10 cellular contexts compared by ENCODE assay signal in genomic region chr22:24985824-24986214, GRCh38. TPM values are rescaled to one million over a fixed set of nuclear protein-coding genes. Genes with fewer than 3 reads are reported as not detected.
DNase-seq lines count a peak whose midpoint lies in the region; ATAC-seq, FAIRE-seq and TF ChIP-seq lines count a peak whose summit lies in the region.
"Had no signal": no experiment of that assay in that cellular context is flagged by ENCODE, and none has a peak within 500 bp of the region (broad histone marks: within the 10 kb centered on the region; RNA-seq: fewer than 3 reads in every experiment).

No MANE protein-coding gene starts in this region.

- peaks cover 7% of the 10 kb centered on the region for H3K79me1 ChIP-seq in neuronal stem cell (ENCODE audit: low read depth, low read length)

- TF ChIP-seq CTCF in DOHH2 (IDR thresholded peaks at IDR 0.05; ENCODE audit: low read depth, low read length, poor library complexity, severe bottlenecking) = no peak
- TF ChIP-seq CTCF in SK-N-SH (IDR thresholded peaks at IDR 0.05) = no peak
- no peak for TF ChIP-seq CTCF in fibroblast of mammary gland (conservative IDR thresholded peaks at IDR 0.05; ENCODE audit: control insufficient read depth, insufficient read depth, low read depth, low read length)

- H3F3A ChIP-seq in DOHH2 (ENCODE audit: control insufficient read depth, insufficient read depth) (no peaks in the 10 kb centered on the region), SK-N-SH (replicated peaks; ENCODE audit: insufficient read depth) (peaks cover 10% of the 10 kb centered on the region)

- no peak for ATAC-seq in HG03521 (IDR thresholded peaks at IDR 0.05; ENCODE audit: unreplicated experiment)
- no peak for ATAC-seq in HG02588 (IDR thresholded peaks at IDR 0.05; ENCODE audit: unreplicated experiment)

- H3K14ac ChIP-seq in neuronal stem cell (ENCODE audit: low read length) = no peak overlapping the region

- H3K4ac ChIP-seq in neuronal stem cell (ENCODE audit: low read length) = no peak overlapping the region

- H4K8ac ChIP-seq in neuronal stem cell (ENCODE audit: low read depth, low read length) = no peak overlapping the region

- H3K4me3 ChIP-seq in DOHH2 (ENCODE audit: low read length) (no peak overlapping the region), SK-N-SH (ENCODE audit: low read depth in 2 of 2, low read length in 1 of 2) (no peak overlapping the region), fibroblast of mammary gland (ENCODE audit: control insufficient read depth, low read depth, low read length) (no peak overlapping the region), neuronal stem cell (ENCODE audit: low read length in 2 of 2) (no peak overlapping the region), small intestine (ENCODE audit: low read depth in 1 of 2, low read length in 2 of 2) (no peak overlapping the region)

- CTCF ChIA-PET in SK-N-SH (lab: Yijun Ruan, JAX) = no interaction called here

- peak overlapping the region; percentile 2; the same call in 1 of the 2 replicates for H3K4me2 ChIP-seq in DOHH2 (ENCODE audit: low read length)
- peak overlapping the region; percentile 54 for H3K4me2 ChIP-seq in SK-N-SH
- no peak overlapping the region for H3K4me2 ChIP-seq in neuronal stem cell (ENCODE audit: insufficient read depth, low read length, poor library complexity, severe bottlenecking)

- H3K23ac ChIP-seq in neuronal stem cell (ENCODE audit: low read depth, low read length, poor library complexity) = no peak overlapping the region

- H2BK15ac ChIP-seq in neuronal stem cell (ENCODE audit: low read length) = no peak overlapping the region

- H2AFZ ChIP-seq in SK-N-SH (ENCODE audit: low read depth) (peak overlapping the region; percentile 80; the same call in 1 of the 2 replicates), neuronal stem cell (ENCODE audit: low read length) (no peak overlapping the region)

- H3K79me2 ChIP-seq in DOHH2 (ENCODE audit: control insufficient read depth, low read length) = no peaks in the 10 kb centered on the region
- peaks cover 40% of the 10 kb centered on the region for H3K79me2 ChIP-seq in SK-N-SH (ENCODE audit: insufficient read depth)

- no peaks in the 10 kb centered on the region for H3K9me3 ChIP-seq in DOHH2 (ENCODE audit: control insufficient read depth, insufficient read depth, low read length)
- H3K9me3 ChIP-seq in SK-N-SH = no peaks in the 10 kb centered on the region
- H3K9me3 ChIP-seq in neuronal stem cell (replicated peaks in 1 of 2; ENCODE audit: control insufficient read depth in 2 of 2, insufficient read depth in 1 of 2, low read depth in 1 of 2, low read length in 2 of 2) = peaks cover 3 to 7% of the 10 kb centered on the region in 2 donors
- H3K9me3 ChIP-seq in small intestine (ENCODE audit: control insufficient read depth, low read depth) = no peaks in the 10 kb centered on the region

- H3K27ac ChIP-seq in DOHH2 (ENCODE audit: low read depth, low read length) = no peak overlapping the region
- peak overlapping the region; percentile 16 to 89; a peak in 3 of 4 replicates for H3K27ac ChIP-seq in SK-N-SH (ENCODE audit: low read depth in 2 of 2, low read length in 1 of 2)
- peak overlapping the region; percentile 35 for H3K27ac ChIP-seq in neuronal stem cell (replicated peaks; ENCODE audit: low read length)
- peak overlapping the region in 1 of 2 donors; percentile 66 for H3K27ac ChIP-seq in small intestine (ENCODE audit: low read depth in 1 of 2, low read length in 1 of 2)

- peaks cover 8% of the 10 kb centered on the region; the same call in 1 of the 2 replicates for H3K4me1 ChIP-seq in DOHH2 (ENCODE audit: control insufficient read depth, low read length)
- peaks cover 3 to 23% of the 10 kb centered on the region in 2 experiments; a peak in 3 of 4 replicates for H3K4me1 ChIP-seq in SK-N-SH (ENCODE audit: control insufficient read depth in 1 of 2, insufficient read depth in 2 of 2, low read depth in 1 of 2, low read length in 1 of 2)
- peaks cover 3 to 17% of the 10 kb centered on the region in 2 donors for H3K4me1 ChIP-seq in neuronal stem cell (ENCODE audit: control insufficient read depth in 2 of 2, insufficient read depth in 1 of 2, low read depth in 1 of 2, low read length in 2 of 2)
- H3K4me1 ChIP-seq in small intestine (ENCODE audit: control insufficient read depth in 2 of 2, insufficient read depth in 1 of 2, low read depth in 1 of 2, low read length in 1 of 2) = peaks cover 1 to 3% of the 10 kb centered on the region in 2 donors

- POLR2A ChIA-PET in SK-N-SH (lab: Yijun Ruan, JAX) = no interaction called here

- H3K36me3 ChIP-seq in DOHH2 (ENCODE audit: control insufficient read depth, low read length) (no peaks in the 10 kb centered on the region), SK-N-SH (replicated peaks in 1 of 2; ENCODE audit: control insufficient read depth in 1 of 2, insufficient read depth in 2 of 2, low read length in 1 of 2) (no peaks in the 10 kb centered on the region), neuronal stem cell (replicated peaks in 1 of 2; ENCODE audit: control insufficient read depth in 2 of 2, insufficient read depth in 2 of 2, low read length in 2 of 2) (no peaks in the 10 kb centered on the region), small intestine (ENCODE audit: control insufficient read depth in 2 of 2, insufficient read depth in 2 of 2, low read length in 2 of 2) (no peaks in the 10 kb centered on the region)

- H2BK5ac ChIP-seq in neuronal stem cell (ENCODE audit: low read length) = no peak overlapping the region

- H3K18ac ChIP-seq in neuronal stem cell (ENCODE audit: low read length) = no peak overlapping the region

- H2AK5ac ChIP-seq in neuronal stem cell (ENCODE audit: low read depth, low read length) = no peak overlapping the region

- H4K20me1 ChIP-seq in DOHH2 (ENCODE audit: control insufficient read depth, insufficient read depth, low read depth, low read length) = no peaks in the 10 kb centered on the region
- H4K20me1 ChIP-seq in SK-N-SH (ENCODE audit: insufficient read depth) = no peaks in the 10 kb centered on the region

- peak in 1 of 2 experiments; percentile 30; a peak in 1 of 4 replicates for TF ChIP-seq EP300 in SK-N-SH (IDR thresholded peaks at IDR 0.05; ENCODE audit: borderline replicate concordance in 1 of 2, low read depth in 1 of 2, low read length in 1 of 2)

- no peaks in the 10 kb centered on the region; the same call in 1 of the 2 replicates for H3K27me3 ChIP-seq in DOHH2 (ENCODE audit: control insufficient read depth, low read length)
- H3K27me3 ChIP-seq in SK-N-SH (ENCODE audit: insufficient read depth) = no peaks in the 10 kb centered on the region
- no peaks in the 10 kb centered on the region for H3K27me3 ChIP-seq in neuronal stem cell (ENCODE audit: control insufficient read depth in 3 of 3, insufficient read depth in 3 of 3, low read depth in 1 of 3, low read length in 3 of 3)
- H3K27me3 ChIP-seq in small intestine (ENCODE audit: control insufficient read depth in 2 of 2, insufficient read depth in 2 of 2, low read length in 2 of 2) = no peaks in the 10 kb centered on the region

- WGBS in SK-N-SH (ENCODE audit: low lambda C conversion rate) = 25% methylated on average over 7 of the region's 9 CpGs
- no CpG with 5 or more reads among the region's 9 CpGs for WGBS in neuronal stem cell (ENCODE audit: extremely low coverage in 2 of 2, insufficient read length in 2 of 2, insufficient replicate concordance in 1 of 2), 2 donors
- 59 to 87% (median 83%) methylated on average over 9 of the region's 9 CpGs for WGBS in small intestine, 3 donors

- FAIRE-seq in small intestine (lab: Jason Lieb, UNC) = no peak

- no peak for TF ChIP-seq RAD21 in SK-N-SH (IDR thresholded peaks at IDR 0.05; ENCODE audit: low read length)

- H3K9me2 ChIP-seq in DOHH2 (replicated peaks; ENCODE audit: control insufficient read depth, low read length) (no peaks in the 10 kb centered on the region), SK-N-SH (no peaks in the 10 kb centered on the region)

- no peak overlapping the region for H2BK120ac ChIP-seq in neuronal stem cell (ENCODE audit: low read depth, low read length)

- H2BK12ac ChIP-seq in neuronal stem cell (ENCODE audit: low read length) = no peak overlapping the region

- no peak for DNase-seq in SK-N-SH
- DNase-seq in fibroblast of mammary gland (ENCODE audit: low read depth) = peak; percentile 49
- no peak for DNase-seq in neuronal stem cell (ENCODE audit: low spot score)
- no peak for DNase-seq in small intestine
- DNase-seq in dedifferentiated amniotic fluid mesenchymal stem cell (ENCODE audit: extremely low spot score) = no peak
- DNase-seq: naive B cell, NCI-H2171 treated with DMSO at 0.1 percent for 48 hours had no signal

- H3K9ac ChIP-seq in SK-N-SH (peak overlapping the region; percentile 66; the same call in 1 of the 2 replicates), neuronal stem cell (ENCODE audit: low read depth, low read length, poor library complexity) (no peak overlapping the region)

- no peak overlapping the region for H4K91ac ChIP-seq in neuronal stem cell (ENCODE audit: low read depth, low read length, poor library complexity)

TF ChIP-seq in SK-N-SH, 30 proteins besides CTCF, POLR2A, EP300 and RAD21 (continues in another document):
- TF ChIP-seq NFIC (IDR thresholded peaks at IDR 0.05; ENCODE audit: borderline replicate concordance) (peak; percentile 29; the same call in 1 of the 2 replicates), FOSL2 (IDR thresholded peaks at IDR 0.05; ENCODE audit: borderline replicate concordance, low read depth) (peak; percentile 55; the same call in 1 of the 2 replicates), SIN3A (IDR thresholded peaks at IDR 0.05; ENCODE audit: borderline replicate concordance, low read depth, low read length) (no peak), ELF1 (IDR thresholded peaks at IDR 0.05) (no peak), POLR2AphosphoS5 (IDR thresholded peaks at IDR 0.05; ENCODE audit: low read depth, low read length) (0 out of 2 replicates have a peak, but pooled peaks have one; percentile 17), CHD2 (IDR thresholded peaks at IDR 0.05; ENCODE audit: low read length, partially characterized antibody) (no peak)

RNA-seq across cellular contexts. Expression of gene KIAA1671, which starts 33.3 kb away (rescaled TPM):
- polyA plus RNA-seq in SK-N-SH (2012; rRNA removed) (7.0 and 7.4 TPM in 2 replicates), small intestine (10 to 100 TPM in 2 of 3 donors, 1 to 10 TPM in 1; 7.0 to 18.0 (median 11.4) TPM)
- polyA plus RNA-seq in SK-N-SH (2012; cell fraction: cytosol; rRNA removed) = 5.4 and 6.5 TPM in 2 replicates
- 7.3 and 11.2 TPM in 2 replicates for polyA plus RNA-seq in SK-N-SH (2012; cell fraction: nucleus; rRNA removed)
- 8.3 TPM for polyA plus RNA-seq in neuronal stem cell (2013, experiment 1 of 2)
- 8.6 TPM for polyA plus RNA-seq in neuronal stem cell (2013, experiment 2 of 2)

RNA-seq across cellular contexts. Expression of gene LHFPL7, which starts 39.3 kb away (rescaled TPM):
- polyA plus RNA-seq in SK-N-SH (2012; rRNA removed) (not detected in 2 replicates), small intestine (not detected)
- not detected in 2 replicates for polyA plus RNA-seq in SK-N-SH (2012; cell fraction: cytosol; rRNA removed)
- polyA plus RNA-seq in SK-N-SH (2012; cell fraction: nucleus; rRNA removed) = not detected in 2 replicates
- polyA plus RNA-seq in neuronal stem cell (2013, experiment 1 of 2) = not detected
- polyA plus RNA-seq in neuronal stem cell (2013, experiment 2 of 2) = not detected
